In the genomic region with DNA sequence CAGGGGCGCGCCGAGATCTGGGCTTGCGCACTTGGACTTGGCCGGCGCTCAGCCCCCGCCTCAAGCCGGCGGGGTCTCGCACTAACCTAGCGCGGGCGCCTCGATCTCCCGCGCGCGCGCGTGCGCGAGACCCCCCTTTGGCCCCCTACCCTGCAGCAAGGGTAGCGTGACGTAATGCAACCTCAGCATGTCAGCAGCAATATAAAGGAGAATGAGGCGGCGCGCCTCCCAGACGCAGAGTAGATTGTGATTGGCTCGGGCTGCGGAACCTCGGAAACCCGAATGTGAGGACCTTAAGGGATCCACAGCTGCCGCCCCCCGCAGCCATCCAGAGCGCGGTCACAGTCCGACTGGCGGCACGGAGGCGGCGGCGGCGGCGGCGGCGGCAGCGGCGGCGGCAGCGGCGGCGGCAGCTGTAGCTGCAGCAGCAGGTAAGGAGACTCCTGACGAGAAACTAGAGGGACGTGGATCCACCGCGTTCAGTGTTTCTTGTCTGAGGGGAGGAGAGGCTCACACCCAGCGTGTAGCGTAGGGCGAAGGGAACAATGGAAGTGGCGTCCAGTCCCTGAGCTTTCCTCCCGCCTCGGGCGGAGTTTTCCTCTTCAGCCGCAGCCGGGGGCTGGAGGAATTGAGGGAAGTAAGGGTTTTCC, we compare ENCODE assay signal across 9 cellular contexts. TPM values are rescaled to one million over a fixed set of nuclear protein-coding genes. Genes with fewer than 3 reads are reported as not detected.
DNase-seq lines count a peak whose midpoint lies in the region; ATAC-seq and TF ChIP-seq lines count a peak whose summit lies in the region.
"Had no signal": no experiment of that assay in that cellular context is flagged by ENCODE, and none has a peak within 500 bp of the region (broad histone marks: within the 10 kb centered on the region; RNA-seq: fewer than 3 reads in every experiment).

A gene with protein sequence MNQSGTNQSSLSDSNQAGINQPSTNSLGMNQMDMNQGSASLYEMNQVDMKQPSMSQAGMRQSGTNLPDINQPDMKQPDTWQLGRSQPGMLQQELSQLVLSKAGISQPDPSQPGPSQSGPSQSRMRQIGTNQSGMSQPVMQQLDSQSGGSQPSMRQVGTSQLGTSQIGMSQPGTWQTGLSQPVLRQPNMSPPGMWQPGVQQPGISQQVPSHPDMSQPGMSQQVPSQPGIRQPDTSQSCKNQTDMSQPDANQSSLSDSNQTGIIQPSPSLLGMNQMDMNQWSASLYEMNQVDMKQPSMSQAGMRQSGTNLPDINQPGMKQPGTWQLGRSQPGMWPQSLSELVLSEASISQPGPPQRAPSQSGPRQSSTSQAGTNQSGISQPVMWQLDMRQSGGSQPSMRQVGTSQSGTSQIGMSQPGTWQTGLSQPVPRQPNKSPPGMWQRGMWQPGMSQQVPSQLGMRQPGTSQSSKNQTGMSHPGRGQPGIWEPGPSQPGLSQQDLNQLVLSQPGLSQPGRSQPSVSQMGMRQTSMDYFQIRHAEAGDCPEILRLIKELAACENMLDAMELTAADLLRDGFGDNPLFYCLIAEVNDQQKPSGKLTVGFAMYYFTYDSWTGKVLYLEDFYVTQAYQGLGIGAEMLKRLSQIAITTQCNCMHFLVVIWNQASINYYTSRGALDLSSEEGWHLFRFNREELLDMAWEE (minus strand): TSS at position 19 of the 650 bp plus-strand sequence. CDS start 134,811 bp downstream, outside the sequence.
A gene (plus strand): TSS at position 231 of the 650 bp plus-strand sequence. CDS start 3,582 bp downstream, outside the sequence.

- peak within 1 kb of the TSS; percentile 85 for H3K27ac ChIP-seq in BLaER1
- H3K27ac ChIP-seq in PC-3 (ENCODE audit: low read length): no peak within 1 kb of the TSS
- H3K27ac ChIP-seq in iPS-18a (ENCODE audit: low read length): peak within 1 kb of the TSS; percentile 75
- H3K27ac ChIP-seq: HL-60 had no signal

- DNase-seq in HPDE6-E6E7 (ENCODE audit: extremely low spot score) (peak; percentile 1), PC-3 (no peak), brain pericyte (ENCODE audit: low read depth, low spot score) (peak; percentile 27), retina (peak; percentile 90), MV-4-11 (lab: John Stamatoyannopoulos, UW) (no peak)

- H3K4me3 ChIP-seq in BLaER1: peak within 1 kb of the TSS; percentile 75
- peak within 1 kb of the TSS; percentile 71 for H3K4me3 ChIP-seq in PC-3 (ENCODE audit: low read length)
- H3K4me3 ChIP-seq in iPS-18a (ENCODE audit: low read length): peak within 1 kb of the TSS; percentile 75

- peak within 1 kb of the TSS; percentile 53 for H3K4me2 ChIP-seq in BLaER1
- peak within 1 kb of the TSS; percentile 90 for H3K4me2 ChIP-seq in PC-3 (ENCODE audit: low read length)

- H3K4me1 ChIP-seq in BLaER1: peaks cover 11% of the 10 kb centered on the region; the same call in 1 of the 2 replicates
- H3K4me1 ChIP-seq in PC-3 (ENCODE audit: insufficient read depth, low read length): no peaks in the 10 kb centered on the region
- H3K4me1 ChIP-seq in iPS-18a (ENCODE audit: control insufficient read depth, low read depth, low read length): peaks cover 5% of the 10 kb centered on the region

- no peaks in the 10 kb centered on the region for H4K20me1 ChIP-seq in BLaER1
- H4K20me1 ChIP-seq in PC-3 (ENCODE audit: low read length): no peaks in the 10 kb centered on the region

- no peaks in the 10 kb centered on the region for H3F3A ChIP-seq in PC-3 (ENCODE audit: low read length, unreplicated experiment)

- peaks cover 42% of the 10 kb centered on the region for H3K27me3 ChIP-seq in BLaER1
- H3K27me3 ChIP-seq in PC-3 (ENCODE audit: low read length): peaks cover 18% of the 10 kb centered on the region
- H3K27me3 ChIP-seq in iPS-18a (ENCODE audit: control insufficient read depth, insufficient read depth, low read length): no peaks in the 10 kb centered on the region

- H3K36me3 ChIP-seq in BLaER1 (peaks cover 4% of the 10 kb centered on the region; the same call in 1 of the 2 replicates), PC-3 (ENCODE audit: low read depth, low read length) (no peaks in the 10 kb centered on the region), iPS-18a (ENCODE audit: control insufficient read depth, low read depth, low read length) (peaks cover 3% of the 10 kb centered on the region)

- POLR2A ChIA-PET in PC-3 (lab: Charles Lee; ENCODE audit: unreplicated experiment): interaction anchor here (0.5 to 0.6 kb wide), 2 partner anchors 133 to 681 kb away, joined by 3 to 4 read pairs; no protein-coding TSS in a partner anchor

- CTCF ChIA-PET in PC-3 (lab: Charles Lee): no interaction called here

- intact Hi-C loops in PC-3 (cut with micrococcal nuclease): no loop called here

- H3K9me3 ChIP-seq in BLaER1 (no peaks in the 10 kb centered on the region), PC-3 (ENCODE audit: low read length) (no peaks in the 10 kb centered on the region), iPS-18a (ENCODE audit: control insufficient read depth, low read depth, low read length) (peaks cover 16% of the 10 kb centered on the region)

- no peak for TF ChIP-seq CTCF in PC-3 (conservative IDR thresholded peaks at IDR 0.05; ENCODE audit: low read depth, low read length)

- no peaks in the 10 kb centered on the region for H3K79me2 ChIP-seq in PC-3 (ENCODE audit: low read length)

- H2AFZ ChIP-seq in PC-3 (ENCODE audit: low read length): peak within 1 kb of the TSS; percentile 93

- H3K9me2 ChIP-seq in PC-3 (replicated peaks; ENCODE audit: low read length): no peaks in the 10 kb centered on the region

- no TSS peak for BruUV-seq in PC-3 (replicated peaks; lab: Mats Ljungman, UMichigan)

- peak; percentile 53 for ATAC-seq in GM19023 (IDR thresholded peaks at IDR 0.05; ENCODE audit: unreplicated experiment)
- ATAC-seq in PC-3: peak; percentile 75

- H3K9ac ChIP-seq in BLaER1 (peak within 1 kb of the TSS; percentile 85), PC-3 (ENCODE audit: low read length) (peak within 1 kb of the TSS; percentile 29), iPS-18a (ENCODE audit: low read length) (peak within 1 kb of the TSS; percentile 93)

RNA-seq across cellular contexts. Expression of the first gene that starts in this region (rescaled TPM):
- total RNA-seq in PC-3 (2014; rRNA removed): not detected in 2 replicates

RNA-seq across cellular contexts. Expression of the second gene that starts in this region (rescaled TPM):
- 0.86 and 1.6 TPM in 2 replicates for total RNA-seq in PC-3 (2014; rRNA removed)

Comparison
In these comparisons a context has a peak if more than half of its experiments do, and no peak if none do; other contexts are left out.
1. H3K9ac ChIP-seq: peak in every context shown above with its lines; median percentile 93 in iPS-18a; 85 in BLaER1; 29 in PC-3.
2. DNase-seq: peak in HPDE6-E6E7 (single experiment), brain pericyte (single experiment) and retina (single experiment); none in PC-3 (single experiment) and MV-4-11 (single experiment).
3. Peak in every context shown above with its lines, with median percentiles within 50 percentile points of each other: H3K4me3 ChIP-seq.